ENCODE assay signal across 21 cellular contexts in the genomic region with DNA sequence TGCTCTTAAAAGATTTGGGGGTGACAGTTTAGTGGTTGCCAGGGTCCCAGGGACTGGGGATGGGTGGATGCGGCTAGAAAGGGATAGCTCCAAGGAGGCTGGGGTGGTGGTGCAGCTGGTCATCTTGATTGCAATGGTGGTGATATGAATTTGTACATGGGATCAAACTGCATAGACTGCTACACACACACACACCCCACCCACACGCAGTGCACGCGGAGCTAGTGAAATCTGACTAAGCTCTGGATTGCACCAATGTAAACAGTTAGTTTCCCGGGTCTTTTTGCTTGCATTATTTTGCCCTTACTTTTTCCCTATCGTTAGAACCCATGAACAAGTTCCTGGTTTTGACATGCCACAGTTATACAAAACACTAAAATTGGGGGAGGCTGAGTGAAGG. TPM values are rescaled to one million over a fixed set of nuclear protein-coding genes. Genes with fewer than 3 reads are reported as not detected.
DNase-seq lines count a peak whose midpoint lies in the region; ATAC-seq and TF ChIP-seq lines count a peak whose summit lies in the region.
"Had no signal": no experiment of that assay in that cellular context is flagged by ENCODE, and none has a peak within 500 bp of the region (broad histone marks: within the 10 kb centered on the region; RNA-seq: fewer than 3 reads in every experiment).

No MANE protein-coding gene starts in this region.

- H2BK120ac ChIP-seq in mesenchymal stem cell (ENCODE audit: low read depth, low read length), result no peak overlapping the region

- H3K4me1 ChIP-seq in Panc1 (ENCODE audit: control insufficient read depth, insufficient read depth, low read length) (peaks cover 87% of the 10 kb centered on the region), mesenchymal stem cell (ENCODE audit: control insufficient read depth, insufficient read depth, low read depth, low read length) (peaks cover 9% of the 10 kb centered on the region)

- H3K4me3 ChIP-seq in Panc1 (ENCODE audit: low read depth in 2 of 2, low read length in 2 of 2) (no peak overlapping the region), mesenchymal stem cell (ENCODE audit: insufficient read depth in 1 of 2, low read depth in 1 of 2, low read length in 2 of 2) (no peak overlapping the region)
- H3K4me3 ChIP-seq: colonic mucosa, heart left ventricle, uterus had no signal

- 0 out of 2 replicates have a peak overlapping the region, but pooled peaks have one; percentile 14 for H3K27ac ChIP-seq in Panc1 (ENCODE audit: low read length)
- H3K27ac ChIP-seq in epithelial cell of prostate, result peak overlapping the region; percentile 98
- no peak overlapping the region for H3K27ac ChIP-seq in mesenchymal stem cell (ENCODE audit: low read length, poor library complexity, severe bottlenecking)
- H3K27ac ChIP-seq: colonic mucosa, heart left ventricle, uterus had no signal

- H3K9me3 Mint-ChIP-seq in glutamatergic neuron (ENCODE audit: unreplicated experiment), result peaks cover 3% of the 10 kb centered on the region
- H3K9me3 Mint-ChIP-seq: CD8-positive, alpha-beta T cell; WTC11 had no signal

- TF ChIP-seq CTCF in Panc1 (IDR thresholded peaks at IDR 0.05), result no peak
- no peak for TF ChIP-seq CTCF in glutamatergic neuron (IDR thresholded peaks at IDR 0.05; ENCODE audit: partially characterized antibody, unreplicated experiment)

- H3K4me2 ChIP-seq in mesenchymal stem cell (ENCODE audit: low read length, poor library complexity, severe bottlenecking), result no peak overlapping the region

- CTCF ChIA-PET in Panc1 (lab: Charles Lee), result no interaction called here

- H4K8ac ChIP-seq in mesenchymal stem cell (ENCODE audit: low read length), result no peak overlapping the region

- no peak overlapping the region for H3K14ac ChIP-seq in mesenchymal stem cell (ENCODE audit: low read length in 2 of 2)

- no peak overlapping the region for H2AFZ ChIP-seq in mesenchymal stem cell (ENCODE audit: low read depth, low read length)

- no peaks in the 10 kb centered on the region for H3K36me3 ChIP-seq in Panc1 (ENCODE audit: control insufficient read depth, insufficient read depth, low read length)
- H3K36me3 ChIP-seq in mesenchymal stem cell (ENCODE audit: control insufficient read depth in 1 of 2, insufficient read depth in 2 of 2, low read depth in 1 of 2, low read length in 2 of 2), result no peaks in the 10 kb centered on the region
- H3K36me3 ChIP-seq: colonic mucosa, heart left ventricle, uterus had no signal

- H2BK15ac ChIP-seq in mesenchymal stem cell (ENCODE audit: low read depth, poor library complexity, severe bottlenecking), result no peak overlapping the region

- H2BK12ac ChIP-seq in mesenchymal stem cell (ENCODE audit: low read length in 2 of 2), result no peak overlapping the region

- peaks cover 2% of the 10 kb centered on the region for H3K27me3 Mint-ChIP-seq in glutamatergic neuron (ENCODE audit: unreplicated experiment)

- no peak overlapping the region for H4K91ac ChIP-seq in mesenchymal stem cell (ENCODE audit: low read length)

- H3K9ac ChIP-seq in mesenchymal stem cell (ENCODE audit: low read length), result no peak overlapping the region

- no peak overlapping the region for H3K18ac ChIP-seq in mesenchymal stem cell (ENCODE audit: low read depth in 1 of 2, low read length in 2 of 2)

- intact Hi-C loops in Panc1 (cut with micrococcal nuclease; ENCODE audit: unreplicated experiment), result no loop called here

- H3K79me1 ChIP-seq in mesenchymal stem cell (replicated peaks; ENCODE audit: low read length, poor library complexity, severe bottlenecking), result peaks cover 2% of the 10 kb centered on the region

- DNase-seq in Daoy (ENCODE audit: low read depth) (peak; percentile 37), Panc1 (ENCODE audit: low read depth, low spot score) (no peak), epithelial cell of prostate (ENCODE audit: low read depth, low spot score) (no peak), mesenchymal stem cell (peak; percentile 77), Kasumi-1 (lab: John Stamatoyannopoulos, UW) (no peak), glutamatergic neuron (no peak), nucleus accumbens (lab: John Stamatoyannopoulos, UW) (no peak), NCI-H748 (lab: John Stamatoyannopoulos, UW; ENCODE audit: unreplicated experiment) (no peak)
- DNase-seq: amygdala; CD8-positive, alpha-beta T cell; colonic mucosa; DMS79 treated with DMSO at 0.1 percent for 48 hours; H7; heart left ventricle; islet precursor cell; NCI-H1436 treated with DMSO at 0.1 percent for 48 hours; NCI-H345; stimulated activated naive CD4-positive, alpha-beta T cell; uterus had no signal

- H3K27me3 ChIP-seq in Panc1 (ENCODE audit: control insufficient read depth, insufficient read depth, low read length), result no peaks in the 10 kb centered on the region
- H3K27me3 ChIP-seq in mesenchymal stem cell (ENCODE audit: control insufficient read depth in 1 of 2, insufficient read depth in 1 of 2, low read length in 2 of 2), result no peaks in the 10 kb centered on the region
- H3K27me3 ChIP-seq: colonic mucosa, heart left ventricle, uterus had no signal

- no peak for ATAC-seq in Panc1
- ATAC-seq: CD8-positive, alpha-beta T cell; heart left ventricle; Right ventricle myocardium inferior; WTC11 had no signal

- H3K4me3 Mint-ChIP-seq in glutamatergic neuron (ENCODE audit: unreplicated experiment), result no peak overlapping the region
- H3K4me3 Mint-ChIP-seq: CD8-positive, alpha-beta T cell; WTC11 had no signal

- H3K27ac Mint-ChIP-seq in glutamatergic neuron (ENCODE audit: unreplicated experiment), result no peak overlapping the region
- H3K27ac Mint-ChIP-seq: CD8-positive, alpha-beta T cell; WTC11 had no signal

- no TSS peak for BruUV-seq in Panc1 (replicated peaks; lab: Mats Ljungman, UMichigan)

- H3K23ac ChIP-seq in mesenchymal stem cell (ENCODE audit: low read length in 2 of 2), result no peak overlapping the region

- POLR2A ChIA-PET in Panc1 (lab: Charles Lee), result interaction anchor here (0.6 kb wide), 1 partner anchor 31 kb away, joined by 3 read pairs; no protein-coding TSS in a partner anchor

- H2BK5ac ChIP-seq in mesenchymal stem cell (ENCODE audit: low read depth, low read length, poor library complexity, severe bottlenecking), result no peak overlapping the region

- in situ Hi-C loops in Panc1 (cut with HindIII; ENCODE audit: low pct_unique_long_range_greater_than_20kb, low sequenced_read_pairs), result no loop called here

- no peaks in the 10 kb centered on the region for H3K36me3 Mint-ChIP-seq in glutamatergic neuron (ENCODE audit: unreplicated experiment)
- H3K36me3 Mint-ChIP-seq: CD8-positive, alpha-beta T cell; WTC11 had no signal

- no peaks in the 10 kb centered on the region for H3K9me3 ChIP-seq in Panc1 (ENCODE audit: control insufficient read depth, insufficient read depth, low read depth, low read length)
- H3K9me3 ChIP-seq in mesenchymal stem cell (ENCODE audit: control insufficient read depth, low read length), result no peaks in the 10 kb centered on the region
- H3K9me3 ChIP-seq: colonic mucosa, heart left ventricle, uterus had no signal

- H3K4ac ChIP-seq in mesenchymal stem cell (ENCODE audit: low read depth in 1 of 2, low read length in 2 of 2), result no peak overlapping the region

- H3K4me1 Mint-ChIP-seq in glutamatergic neuron (ENCODE audit: low read depth, unreplicated experiment), result peaks cover 20% of the 10 kb centered on the region

- H2AK5ac ChIP-seq in mesenchymal stem cell (ENCODE audit: low read length, severe bottlenecking), result no peak overlapping the region

- WGBS in mesenchymal stem cell, result no CpG with 5 or more reads among the region's 6 CpGs

RNA-seq across cellular contexts. Expression of gene SMURF1, which starts 11.0 kb away (rescaled TPM):
- total RNA-seq in Daoy (2014; rRNA removed; shearing (Covaris generic)), result 42.5 and 46.6 TPM in 2 replicates
- total RNA-seq in Panc1 (2021; ENCODE audit: unreplicated experiment) (47.0 TPM), glutamatergic neuron (ENCODE audit: unreplicated experiment) (23.1 TPM)
- 23.3 TPM for polyA plus RNA-seq in Panc1 (2012; ENCODE audit: insufficient read length)
- polyA plus RNA-seq in mesenchymal stem cell (2013, experiment 1 of 2), result 11.8 TPM
- 12.5 TPM for polyA plus RNA-seq in mesenchymal stem cell (2013, experiment 2 of 2)

Comparison
In these comparisons a context has a peak if more than half of its experiments do, and no peak if none do; other contexts are left out.
1. DNase-seq: peak in Daoy (single experiment) and mesenchymal stem cell (single experiment); none in Panc1 (single experiment), epithelial cell of prostate (single experiment), Kasumi-1 (0 of 2), glutamatergic neuron (single experiment), nucleus accumbens (0 of 56) and NCI-H748 (single experiment).